In genomic region chr1:234676103-234676594, GRCh38 we compare ENCODE assay signal across 7 cellular contexts.
DNase-seq lines count a peak whose midpoint lies in the region; ATAC-seq, FAIRE-seq and TF ChIP-seq lines count a peak whose summit lies in the region.

No MANE protein-coding gene starts in this region.

- no peaks in the 10 kb centered on the region for H3K36me3 ChIP-seq in mucosa of descending colon (ENCODE audit: low read depth)

- FAIRE-seq in GM18507 (lab: Jason Lieb, UNC) = peak; percentile 77

- ATAC-seq in HG03108 (IDR thresholded peaks at IDR 0.05; ENCODE audit: unreplicated experiment) = peak; percentile 76
- ATAC-seq in mucosa of descending colon = peak; percentile 86

- H3K9me3 ChIP-seq in mucosa of descending colon = no peaks in the 10 kb centered on the region

- peaks cover 10% of the 10 kb centered on the region for H3K4me1 ChIP-seq in mucosa of descending colon (ENCODE audit: low read depth)

- intact Hi-C loops in mucosa of descending colon (cut with DNase I, micrococcal nuclease) = no loop called here

- DNase-seq in GM18507 (ENCODE audit: extremely low spot score, insufficient read length, low read depth) (peak; percentile 29), NCI-H82 treated with DMSO at 0.1 percent for 48 hours (lab: John Stamatoyannopoulos, UW; ENCODE audit: unreplicated experiment) (peak; percentile 93), erythroblast (lab: John Stamatoyannopoulos, UW) (peak; percentile 62 to 76), mucosa of descending colon (peak; percentile 75 to 91 (median 80))
- peak; percentile 20 for DNase-seq in activated CD8-positive, alpha-beta memory T cell treated with anti-CD3 and anti-CD28 coated beads, Interleukin-2, amount 50 U/mL, for 1 hour (ENCODE audit: extremely low read depth)
- DNase-seq in stimulated activated CD8-positive, alpha-beta memory T cell treated with anti-CD3 and anti-CD28 coated beads, Interleukin-4, amount 100 ng/mL, for 1 hour (ENCODE audit: low read depth in 2 of 2, low spot score in 1 of 2) = peak; percentile 14 to 21

- no peak for TF ChIP-seq POLR2A in erythroblast (IDR thresholded peaks at IDR 0.05; ENCODE audit: low read length)

- TF ChIP-seq CTCF in mucosa of descending colon (IDR thresholded peaks at IDR 0.05) = no peak

- H3K4me3 ChIP-seq in mucosa of descending colon = no peak overlapping the region

Comparison
In these comparisons a context has a peak if more than half of its experiments do, and no peak if none do; other contexts are left out.
1. DNase-seq: peak in every context shown above with its lines; median percentile 93 in NCI-H82 treated with DMSO at 0.1 percent for 48 hours; 80 in mucosa of descending colon; 69 in erythroblast; 29 in GM18507; 20 in activated CD8-positive, alpha-beta memory T cell treated with anti-CD3 and anti-CD28 coated beads, Interleukin-2, amount 50 U/mL, for 1 hour; 18 in stimulated activated CD8-positive, alpha-beta memory T cell treated with anti-CD3 and anti-CD28 coated beads, Interleukin-4, amount 100 ng/mL, for 1 hour.